9 cellular contexts compared by ENCODE assay signal in the genomic region with DNA sequence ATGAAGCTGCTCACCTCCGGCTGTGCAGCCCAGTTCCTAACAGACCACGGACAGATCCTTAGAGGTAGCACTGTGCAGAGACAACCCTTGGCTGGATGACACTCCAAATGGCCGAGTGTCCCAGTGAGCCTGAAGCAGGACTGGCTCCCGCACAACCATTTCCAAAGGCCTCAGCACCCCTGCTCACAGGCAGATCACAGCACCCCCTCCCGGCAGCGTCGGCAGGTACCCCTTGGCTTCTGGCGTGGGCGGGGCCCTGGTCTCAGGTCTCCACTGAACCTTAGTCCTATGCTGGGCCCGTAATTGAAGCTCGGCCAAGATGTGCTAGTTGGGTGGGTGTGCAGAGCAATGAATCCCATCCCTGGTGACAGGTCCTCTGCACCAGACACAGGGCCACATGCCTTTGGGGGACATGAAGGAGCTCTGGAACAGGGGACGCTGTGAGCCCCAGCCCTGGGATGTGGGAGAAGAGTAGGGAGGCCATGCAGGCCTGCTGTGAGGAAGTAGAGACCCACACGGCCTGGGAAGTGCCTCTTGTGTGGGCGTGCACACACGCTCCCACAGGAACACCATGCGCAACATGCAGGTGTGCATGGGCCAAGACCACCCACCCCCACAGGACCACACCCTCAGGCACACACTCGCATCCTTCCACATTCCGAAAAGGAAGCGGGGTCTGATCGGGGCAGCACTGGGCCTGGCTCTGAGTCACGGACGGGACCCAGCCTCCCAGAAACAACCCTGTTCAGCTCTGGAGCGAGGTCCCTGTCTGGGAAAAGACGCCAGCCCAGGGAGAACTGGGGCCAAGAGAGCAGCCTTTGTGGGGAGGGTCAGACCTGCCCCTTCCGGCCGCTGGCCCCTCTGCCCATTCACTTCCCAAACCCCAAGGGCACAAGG.
A peak's percentile ranks its signal among the peaks of the same experiment; 100 is the strongest.
DNase-seq lines count a peak whose midpoint lies in the region; TF ChIP-seq lines count a peak whose summit lies in the region.
"Had no signal": no experiment of that assay in that cellular context is flagged by ENCODE, and none has a peak within 500 bp of the region (broad histone marks: within the 10 kb centered on the region; RNA-seq: fewer than 3 reads in every experiment).

No MANE protein-coding gene starts in this region.

- H3K27ac Mint-ChIP-seq in T-helper 1 cell treated with Interleukin-12 subunit alpha and Interleukin-12 subunit beta and Interleukin-4 antibody, amounts not matched to agents 30 μg/mL and 1 μg/mL, for 36 hours: no peak overlapping the region

- H3K36me3 Mint-ChIP-seq in T-helper 1 cell treated with Interleukin-12 subunit alpha and Interleukin-12 subunit beta and Interleukin-4 antibody, amounts not matched to agents 30 μg/mL and 1 μg/mL, for 36 hours (ENCODE audit: low read depth): peaks cover 13% of the 10 kb centered on the region

- peak; percentile 81 for TF ChIP-seq CTCF in GM12865 (IDR thresholded peaks at IDR 0.05; ENCODE audit: insufficient read depth, low read depth, low read length, missing control alignments)

- peak overlapping the region; percentile 92 for H3K4me3 Mint-ChIP-seq in T-helper 1 cell treated with Interleukin-12 subunit alpha and Interleukin-12 subunit beta and Interleukin-4 antibody, amounts not matched to agents 30 μg/mL and 1 μg/mL, for 36 hours

- no peaks in the 10 kb centered on the region for H3K27me3 Mint-ChIP-seq in T-helper 1 cell treated with Interleukin-12 subunit alpha and Interleukin-12 subunit beta and Interleukin-4 antibody, amounts not matched to agents 30 μg/mL and 1 μg/mL, for 36 hours (ENCODE audit: low read depth)

- H3K4me3 ChIP-seq in GM12865 (ENCODE audit: low read depth, low read length): peak overlapping the region; percentile 95

- DNase-seq in GM12865 (ENCODE audit: low read depth) (peak; percentile 85), NCI-H2107 (lab: John Stamatoyannopoulos, UW) (no peak), T1000 (lab: John Stamatoyannopoulos, UW) (no peak), SIG-M5 treated with dmso at 0.1 percent for 504 hours (lab: John Stamatoyannopoulos, UW; ENCODE audit: unreplicated experiment) (no peak), NCI-H1092 treated with DMSO at 0.1 percent for 48 hours (lab: John Stamatoyannopoulos, UW) (no peak)
- peak; percentile 73 for DNase-seq in activated naive CD4-positive, alpha-beta T cell treated with anti-CD3 and anti-CD28 coated beads, Interleukin-2, amount 50 U/mL, for 16 hours
- DNase-seq in stimulated activated CD4-positive, alpha-beta T cell treated with anti-CD3 and anti-CD28 coated beads, Interleukin-1b, Interleukin-23, amount 100 ng/mL, for 48 hours: peak; percentile 88
- DNase-seq: anterior cingulate cortex had no signal

- H3K9me3 Mint-ChIP-seq in T-helper 1 cell treated with Interleukin-12 subunit alpha and Interleukin-12 subunit beta and Interleukin-4 antibody, amounts not matched to agents 30 μg/mL and 1 μg/mL, for 36 hours: no peaks in the 10 kb centered on the region

- H3K4me1 Mint-ChIP-seq in T-helper 1 cell treated with Interleukin-12 subunit alpha and Interleukin-12 subunit beta and Interleukin-4 antibody, amounts not matched to agents 30 μg/mL and 1 μg/mL, for 36 hours (ENCODE audit: low read depth): peaks cover 48% of the 10 kb centered on the region

Comparison
In these comparisons a context has a peak if more than half of its experiments do, and no peak if none do; other contexts are left out.
1. DNase-seq: peak in GM12865 (single experiment), activated naive CD4-positive, alpha-beta T cell treated with anti-CD3 and anti-CD28 coated beads, Interleukin-2, amount 50 U/mL, for 16 hours (single experiment) and stimulated activated CD4-positive, alpha-beta T cell treated with anti-CD3 and anti-CD28 coated beads, Interleukin-1b, Interleukin-23, amount 100 ng/mL, for 48 hours (single experiment); none in NCI-H2107 (single experiment), T1000 (single experiment), SIG-M5 treated with dmso at 0.1 percent for 504 hours (single experiment) and NCI-H1092 treated with DMSO at 0.1 percent for 48 hours (single experiment).